Comparison of ENCODE assay signal across 1 cellular context in the genomic region with DNA sequence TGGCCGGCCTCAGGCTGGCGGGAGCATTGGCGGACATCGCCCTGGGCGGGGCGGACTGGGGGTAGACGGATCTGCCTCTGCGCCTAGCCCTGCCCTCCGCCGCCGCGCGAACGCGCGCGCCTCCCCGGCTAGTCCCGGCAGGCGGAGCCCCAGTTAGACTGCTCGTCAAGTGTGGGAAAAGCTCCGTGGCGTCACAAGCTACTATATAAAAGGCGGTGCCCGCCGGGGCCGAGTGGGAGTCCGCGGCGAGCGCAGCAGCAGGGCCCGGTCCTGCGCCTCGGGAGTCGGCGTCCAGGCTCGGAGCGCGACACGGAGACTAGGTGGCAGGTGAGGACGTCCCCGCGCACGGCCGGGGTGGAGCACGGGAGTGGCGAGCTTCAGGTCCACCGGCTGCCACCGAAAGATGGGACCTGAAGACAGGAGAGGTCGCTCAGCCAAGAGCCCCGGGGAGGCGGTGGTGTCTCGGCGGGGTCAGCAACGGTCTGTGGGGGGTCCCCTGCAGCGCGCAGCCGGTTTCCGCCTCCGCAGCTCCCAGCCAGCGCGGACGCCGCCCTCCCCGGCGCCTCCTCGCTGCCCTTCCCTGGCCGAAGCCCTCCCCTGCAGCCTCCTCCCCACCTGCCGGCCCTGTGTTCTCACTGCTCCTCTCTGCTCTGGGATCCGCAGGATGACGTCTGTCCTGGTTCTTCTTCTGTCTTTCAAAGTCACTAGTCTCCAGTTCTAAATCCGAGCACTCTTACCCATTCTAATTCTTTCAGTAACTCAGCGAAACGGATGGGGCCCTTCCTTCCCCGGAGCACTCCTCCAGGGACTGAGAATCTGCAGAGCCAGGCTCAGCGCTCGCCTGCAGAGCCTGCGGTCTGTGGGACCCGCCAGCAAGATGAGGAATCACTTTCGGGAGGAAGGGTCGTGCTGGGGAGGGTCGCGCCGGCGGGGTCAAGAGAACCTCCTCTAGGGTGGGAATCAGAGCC.
TF ChIP-seq lines count a peak whose summit lies in the region.

No MANE protein-coding gene starts in this region.

TF ChIP-seq in WTC11, 78 proteins besides CTCF, POLR2A, EP300 and RAD21 (continued from another document and continues in another):
- TF ChIP-seq ZNF396 (CRISPR knock-in tag; IDR thresholded peaks at IDR 0.05; ENCODE audit: borderline replicate concordance) = no peak
- no peak for TF ChIP-seq KAT7 (CRISPR knock-in tag; IDR thresholded peaks at IDR 0.05; ENCODE audit: borderline replicate concordance)
- TF ChIP-seq FOXK1 (CRISPR knock-in tag; IDR thresholded peaks at IDR 0.05) = peak; percentile 81
- TF ChIP-seq, protein P1, sequence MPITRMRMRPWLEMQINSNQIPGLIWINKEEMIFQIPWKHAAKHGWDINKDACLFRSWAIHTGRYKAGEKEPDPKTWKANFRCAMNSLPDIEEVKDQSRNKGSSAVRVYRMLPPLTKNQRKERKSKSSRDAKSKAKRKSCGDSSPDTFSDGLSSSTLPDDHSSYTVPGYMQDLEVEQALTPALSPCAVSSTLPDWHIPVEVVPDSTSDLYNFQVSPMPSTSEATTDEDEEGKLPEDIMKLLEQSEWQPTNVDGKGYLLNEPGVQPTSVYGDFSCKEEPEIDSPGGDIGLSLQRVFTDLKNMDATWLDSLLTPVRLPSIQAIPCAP (CRISPR knock-in tag; IDR thresholded peaks at IDR 0.05) = 0 out of 2 replicates have a peak, but pooled peaks have one; percentile 59
- TF ChIP-seq ZNF423 (CRISPR knock-in tag; IDR thresholded peaks at IDR 0.05) = no peak; the same call in 1 of the 2 replicates
- no peak for TF ChIP-seq MXD4 (CRISPR knock-in tag; IDR thresholded peaks at IDR 0.05; ENCODE audit: borderline replicate concordance)
- no peak for TF ChIP-seq RELA (CRISPR knock-in tag; IDR thresholded peaks at IDR 0.05; ENCODE audit: borderline replicate concordance)
- no peak for TF ChIP-seq NR3C1 (CRISPR knock-in tag; conservative IDR thresholded peaks at IDR 0.05; ENCODE audit: low read depth)
- no peak for TF ChIP-seq JUN (CRISPR knock-in tag; IDR thresholded peaks at IDR 0.05)
- no peak for TF ChIP-seq NFYB (CRISPR knock-in tag; conservative IDR thresholded peaks at IDR 0.05; ENCODE audit: low read depth)
- TF ChIP-seq OVOL2 (CRISPR knock-in tag; IDR thresholded peaks at IDR 0.05; ENCODE audit: borderline replicate concordance) = no peak
- TF ChIP-seq, protein P2, sequence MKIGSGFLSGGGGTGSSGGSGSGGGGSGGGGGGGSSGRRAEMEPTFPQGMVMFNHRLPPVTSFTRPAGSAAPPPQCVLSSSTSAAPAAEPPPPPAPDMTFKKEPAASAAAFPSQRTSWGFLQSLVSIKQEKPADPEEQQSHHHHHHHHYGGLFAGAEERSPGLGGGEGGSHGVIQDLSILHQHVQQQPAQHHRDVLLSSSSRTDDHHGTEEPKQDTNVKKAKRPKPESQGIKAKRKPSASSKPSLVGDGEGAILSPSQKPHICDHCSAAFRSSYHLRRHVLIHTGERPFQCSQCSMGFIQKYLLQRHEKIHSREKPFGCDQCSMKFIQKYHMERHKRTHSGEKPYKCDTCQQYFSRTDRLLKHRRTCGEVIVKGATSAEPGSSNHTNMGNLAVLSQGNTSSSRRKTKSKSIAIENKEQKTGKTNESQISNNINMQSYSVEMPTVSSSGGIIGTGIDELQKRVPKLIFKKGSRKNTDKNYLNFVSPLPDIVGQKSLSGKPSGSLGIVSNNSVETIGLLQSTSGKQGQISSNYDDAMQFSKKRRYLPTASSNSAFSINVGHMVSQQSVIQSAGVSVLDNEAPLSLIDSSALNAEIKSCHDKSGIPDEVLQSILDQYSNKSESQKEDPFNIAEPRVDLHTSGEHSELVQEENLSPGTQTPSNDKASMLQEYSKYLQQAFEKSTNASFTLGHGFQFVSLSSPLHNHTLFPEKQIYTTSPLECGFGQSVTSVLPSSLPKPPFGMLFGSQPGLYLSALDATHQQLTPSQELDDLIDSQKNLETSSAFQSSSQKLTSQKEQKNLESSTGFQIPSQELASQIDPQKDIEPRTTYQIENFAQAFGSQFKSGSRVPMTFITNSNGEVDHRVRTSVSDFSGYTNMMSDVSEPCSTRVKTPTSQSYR (CRISPR knock-in tag; IDR thresholded peaks at IDR 0.05) = no peak
- TF ChIP-seq, protein P3, sequence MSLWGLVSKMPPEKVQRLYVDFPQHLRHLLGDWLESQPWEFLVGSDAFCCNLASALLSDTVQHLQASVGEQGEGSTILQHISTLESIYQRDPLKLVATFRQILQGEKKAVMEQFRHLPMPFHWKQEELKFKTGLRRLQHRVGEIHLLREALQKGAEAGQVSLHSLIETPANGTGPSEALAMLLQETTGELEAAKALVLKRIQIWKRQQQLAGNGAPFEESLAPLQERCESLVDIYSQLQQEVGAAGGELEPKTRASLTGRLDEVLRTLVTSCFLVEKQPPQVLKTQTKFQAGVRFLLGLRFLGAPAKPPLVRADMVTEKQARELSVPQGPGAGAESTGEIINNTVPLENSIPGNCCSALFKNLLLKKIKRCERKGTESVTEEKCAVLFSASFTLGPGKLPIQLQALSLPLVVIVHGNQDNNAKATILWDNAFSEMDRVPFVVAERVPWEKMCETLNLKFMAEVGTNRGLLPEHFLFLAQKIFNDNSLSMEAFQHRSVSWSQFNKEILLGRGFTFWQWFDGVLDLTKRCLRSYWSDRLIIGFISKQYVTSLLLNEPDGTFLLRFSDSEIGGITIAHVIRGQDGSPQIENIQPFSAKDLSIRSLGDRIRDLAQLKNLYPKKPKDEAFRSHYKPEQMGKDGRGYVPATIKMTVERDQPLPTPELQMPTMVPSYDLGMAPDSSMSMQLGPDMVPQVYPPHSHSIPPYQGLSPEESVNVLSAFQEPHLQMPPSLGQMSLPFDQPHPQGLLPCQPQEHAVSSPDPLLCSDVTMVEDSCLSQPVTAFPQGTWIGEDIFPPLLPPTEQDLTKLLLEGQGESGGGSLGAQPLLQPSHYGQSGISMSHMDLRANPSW (CRISPR knock-in tag; conservative IDR thresholded peaks at IDR 0.05; ENCODE audit: low read depth) = no peak
- no peak for TF ChIP-seq SOX15 (CRISPR knock-in tag; IDR thresholded peaks at IDR 0.05)
- TF ChIP-seq JAZF1 (CRISPR knock-in tag; IDR thresholded peaks at IDR 0.05) = no peak
- TF ChIP-seq GABPB1 (CRISPR knock-in tag; IDR thresholded peaks at IDR 0.05) = peak; percentile 63; the same call in 1 of the 2 replicates
- TF ChIP-seq ATF1 (CRISPR knock-in tag; IDR thresholded peaks at IDR 0.05) = no peak
- TF ChIP-seq TEAD4 (CRISPR knock-in tag; IDR thresholded peaks at IDR 0.05) = peak; percentile 45; the same call in 1 of the 2 replicates
- TF ChIP-seq GTF2I (CRISPR knock-in tag; conservative IDR thresholded peaks at IDR 0.05) = no peak
- no peak for TF ChIP-seq GRHL2 (CRISPR knock-in tag; IDR thresholded peaks at IDR 0.05; ENCODE audit: insufficient replicate concordance, severe bottlenecking)
- TF ChIP-seq ZNF416 (CRISPR knock-in tag; IDR thresholded peaks at IDR 0.05) = no peak
- TF ChIP-seq, protein P4, sequence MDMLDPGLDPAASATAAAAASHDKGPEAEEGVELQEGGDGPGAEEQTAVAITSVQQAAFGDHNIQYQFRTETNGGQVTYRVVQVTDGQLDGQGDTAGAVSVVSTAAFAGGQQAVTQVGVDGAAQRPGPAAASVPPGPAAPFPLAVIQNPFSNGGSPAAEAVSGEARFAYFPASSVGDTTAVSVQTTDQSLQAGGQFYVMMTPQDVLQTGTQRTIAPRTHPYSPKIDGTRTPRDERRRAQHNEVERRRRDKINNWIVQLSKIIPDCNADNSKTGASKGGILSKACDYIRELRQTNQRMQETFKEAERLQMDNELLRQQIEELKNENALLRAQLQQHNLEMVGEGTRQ (CRISPR knock-in tag; IDR thresholded peaks at IDR 0.05) = no peak
- TF ChIP-seq, protein P5, sequence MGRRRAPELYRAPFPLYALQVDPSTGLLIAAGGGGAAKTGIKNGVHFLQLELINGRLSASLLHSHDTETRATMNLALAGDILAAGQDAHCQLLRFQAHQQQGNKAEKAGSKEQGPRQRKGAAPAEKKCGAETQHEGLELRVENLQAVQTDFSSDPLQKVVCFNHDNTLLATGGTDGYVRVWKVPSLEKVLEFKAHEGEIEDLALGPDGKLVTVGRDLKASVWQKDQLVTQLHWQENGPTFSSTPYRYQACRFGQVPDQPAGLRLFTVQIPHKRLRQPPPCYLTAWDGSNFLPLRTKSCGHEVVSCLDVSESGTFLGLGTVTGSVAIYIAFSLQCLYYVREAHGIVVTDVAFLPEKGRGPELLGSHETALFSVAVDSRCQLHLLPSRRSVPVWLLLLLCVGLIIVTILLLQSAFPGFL (CRISPR knock-in tag; IDR thresholded peaks at IDR 0.05; ENCODE audit: borderline replicate concordance) = no peak
- TF ChIP-seq, protein P6, sequence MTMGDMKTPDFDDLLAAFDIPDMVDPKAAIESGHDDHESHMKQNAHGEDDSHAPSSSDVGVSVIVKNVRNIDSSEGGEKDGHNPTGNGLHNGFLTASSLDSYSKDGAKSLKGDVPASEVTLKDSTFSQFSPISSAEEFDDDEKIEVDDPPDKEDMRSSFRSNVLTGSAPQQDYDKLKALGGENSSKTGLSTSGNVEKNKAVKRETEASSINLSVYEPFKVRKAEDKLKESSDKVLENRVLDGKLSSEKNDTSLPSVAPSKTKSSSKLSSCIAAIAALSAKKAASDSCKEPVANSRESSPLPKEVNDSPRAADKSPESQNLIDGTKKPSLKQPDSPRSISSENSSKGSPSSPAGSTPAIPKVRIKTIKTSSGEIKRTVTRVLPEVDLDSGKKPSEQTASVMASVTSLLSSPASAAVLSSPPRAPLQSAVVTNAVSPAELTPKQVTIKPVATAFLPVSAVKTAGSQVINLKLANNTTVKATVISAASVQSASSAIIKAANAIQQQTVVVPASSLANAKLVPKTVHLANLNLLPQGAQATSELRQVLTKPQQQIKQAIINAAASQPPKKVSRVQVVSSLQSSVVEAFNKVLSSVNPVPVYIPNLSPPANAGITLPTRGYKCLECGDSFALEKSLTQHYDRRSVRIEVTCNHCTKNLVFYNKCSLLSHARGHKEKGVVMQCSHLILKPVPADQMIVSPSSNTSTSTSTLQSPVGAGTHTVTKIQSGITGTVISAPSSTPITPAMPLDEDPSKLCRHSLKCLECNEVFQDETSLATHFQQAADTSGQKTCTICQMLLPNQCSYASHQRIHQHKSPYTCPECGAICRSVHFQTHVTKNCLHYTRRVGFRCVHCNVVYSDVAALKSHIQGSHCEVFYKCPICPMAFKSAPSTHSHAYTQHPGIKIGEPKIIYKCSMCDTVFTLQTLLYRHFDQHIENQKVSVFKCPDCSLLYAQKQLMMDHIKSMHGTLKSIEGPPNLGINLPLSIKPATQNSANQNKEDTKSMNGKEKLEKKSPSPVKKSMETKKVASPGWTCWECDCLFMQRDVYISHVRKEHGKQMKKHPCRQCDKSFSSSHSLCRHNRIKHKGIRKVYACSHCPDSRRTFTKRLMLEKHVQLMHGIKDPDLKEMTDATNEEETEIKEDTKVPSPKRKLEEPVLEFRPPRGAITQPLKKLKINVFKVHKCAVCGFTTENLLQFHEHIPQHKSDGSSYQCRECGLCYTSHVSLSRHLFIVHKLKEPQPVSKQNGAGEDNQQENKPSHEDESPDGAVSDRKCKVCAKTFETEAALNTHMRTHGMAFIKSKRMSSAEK (CRISPR knock-in tag; IDR thresholded peaks at IDR 0.05; ENCODE audit: borderline replicate concordance) = no peak
- TF ChIP-seq ESRRA (CRISPR knock-in tag; IDR thresholded peaks at IDR 0.05; ENCODE audit: borderline replicate concordance) = 0 out of 2 replicates have a peak, but pooled peaks have one; percentile 61
- TF ChIP-seq, protein P7, sequence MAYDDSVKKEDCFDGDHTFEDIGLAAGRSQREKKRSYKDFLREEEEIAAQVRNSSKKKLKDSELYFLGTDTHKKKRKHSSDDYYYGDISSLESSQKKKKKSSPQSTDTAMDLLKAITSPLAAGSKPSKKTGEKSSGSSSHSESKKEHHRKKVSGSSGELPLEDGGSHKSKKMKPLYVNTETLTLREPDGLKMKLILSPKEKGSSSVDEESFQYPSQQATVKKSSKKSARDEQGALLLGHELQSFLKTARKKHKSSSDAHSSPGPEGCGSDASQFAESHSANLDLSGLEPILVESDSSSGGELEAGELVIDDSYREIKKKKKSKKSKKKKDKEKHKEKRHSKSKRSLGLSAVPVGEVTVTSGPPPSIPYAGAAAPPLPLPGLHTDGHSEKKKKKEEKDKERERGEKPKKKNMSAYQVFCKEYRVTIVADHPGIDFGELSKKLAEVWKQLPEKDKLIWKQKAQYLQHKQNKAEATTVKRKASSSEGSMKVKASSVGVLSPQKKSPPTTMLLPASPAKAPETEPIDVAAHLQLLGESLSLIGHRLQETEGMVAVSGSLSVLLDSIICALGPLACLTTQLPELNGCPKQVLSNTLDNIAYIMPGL (CRISPR knock-in tag; IDR thresholded peaks at IDR 0.05) = peak; percentile 60; the same call in 1 of the 2 replicates
- TF ChIP-seq PRRX2 (CRISPR knock-in tag; IDR thresholded peaks at IDR 0.05) = no peak
- TF ChIP-seq ZNF138 (CRISPR knock-in tag; conservative IDR thresholded peaks at IDR 0.05) = no peak
- TF ChIP-seq, protein P8, sequence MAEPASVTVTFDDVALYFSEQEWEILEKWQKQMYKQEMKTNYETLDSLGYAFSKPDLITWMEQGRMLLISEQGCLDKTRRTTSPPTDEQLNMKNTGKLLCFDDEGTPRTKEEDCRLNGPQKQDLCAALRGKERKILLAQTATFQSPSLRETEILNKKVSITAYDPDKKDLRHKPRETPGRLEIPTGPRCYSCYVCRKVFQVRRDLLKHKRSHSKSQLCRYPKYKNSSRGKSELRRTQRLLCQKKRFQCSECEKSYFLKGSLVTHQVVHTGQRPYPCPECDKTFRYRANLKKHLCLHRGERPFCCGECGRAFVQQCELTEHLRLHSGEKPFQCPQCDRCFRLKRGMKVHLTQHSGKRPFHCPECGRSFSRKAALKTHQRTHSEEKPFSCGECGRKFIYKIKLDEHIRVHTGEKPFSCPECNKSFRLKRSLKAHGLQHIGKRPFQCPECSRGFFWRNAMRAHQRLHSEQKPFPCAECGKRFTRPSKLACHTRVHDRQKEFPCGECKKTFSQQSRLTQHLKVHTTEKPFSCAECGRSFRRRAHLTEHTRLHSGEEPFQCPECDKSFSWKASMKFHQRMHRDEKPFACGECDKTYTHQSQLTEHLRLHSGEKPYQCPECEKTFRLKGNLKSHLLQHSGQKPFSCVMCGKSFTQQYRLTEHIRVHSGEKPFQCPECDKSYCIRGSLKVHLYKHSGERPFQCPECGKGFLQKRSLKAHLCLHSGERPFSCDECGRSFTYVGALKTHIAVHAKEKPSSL (CRISPR knock-in tag; conservative IDR thresholded peaks at IDR 0.05) = no peak
- TF ChIP-seq, protein P9, sequence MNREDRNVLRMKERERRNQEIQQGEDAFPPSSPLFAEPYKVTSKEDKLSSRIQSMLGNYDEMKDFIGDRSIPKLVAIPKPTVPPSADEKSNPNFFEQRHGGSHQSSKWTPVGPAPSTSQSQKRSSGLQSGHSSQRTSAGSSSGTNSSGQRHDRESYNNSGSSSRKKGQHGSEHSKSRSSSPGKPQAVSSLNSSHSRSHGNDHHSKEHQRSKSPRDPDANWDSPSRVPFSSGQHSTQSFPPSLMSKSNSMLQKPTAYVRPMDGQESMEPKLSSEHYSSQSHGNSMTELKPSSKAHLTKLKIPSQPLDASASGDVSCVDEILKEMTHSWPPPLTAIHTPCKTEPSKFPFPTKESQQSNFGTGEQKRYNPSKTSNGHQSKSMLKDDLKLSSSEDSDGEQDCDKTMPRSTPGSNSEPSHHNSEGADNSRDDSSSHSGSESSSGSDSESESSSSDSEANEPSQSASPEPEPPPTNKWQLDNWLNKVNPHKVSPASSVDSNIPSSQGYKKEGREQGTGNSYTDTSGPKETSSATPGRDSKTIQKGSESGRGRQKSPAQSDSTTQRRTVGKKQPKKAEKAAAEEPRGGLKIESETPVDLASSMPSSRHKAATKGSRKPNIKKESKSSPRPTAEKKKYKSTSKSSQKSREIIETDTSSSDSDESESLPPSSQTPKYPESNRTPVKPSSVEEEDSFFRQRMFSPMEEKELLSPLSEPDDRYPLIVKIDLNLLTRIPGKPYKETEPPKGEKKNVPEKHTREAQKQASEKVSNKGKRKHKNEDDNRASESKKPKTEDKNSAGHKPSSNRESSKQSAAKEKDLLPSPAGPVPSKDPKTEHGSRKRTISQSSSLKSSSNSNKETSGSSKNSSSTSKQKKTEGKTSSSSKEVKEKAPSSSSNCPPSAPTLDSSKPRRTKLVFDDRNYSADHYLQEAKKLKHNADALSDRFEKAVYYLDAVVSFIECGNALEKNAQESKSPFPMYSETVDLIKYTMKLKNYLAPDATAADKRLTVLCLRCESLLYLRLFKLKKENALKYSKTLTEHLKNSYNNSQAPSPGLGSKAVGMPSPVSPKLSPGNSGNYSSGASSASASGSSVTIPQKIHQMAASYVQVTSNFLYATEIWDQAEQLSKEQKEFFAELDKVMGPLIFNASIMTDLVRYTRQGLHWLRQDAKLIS (CRISPR knock-in tag; IDR thresholded peaks at IDR 0.05; ENCODE audit: borderline replicate concordance) = no peak
